In genomic region chr11:12233602-12233925, GRCh38 we compare ENCODE assay signal across 15 cellular contexts.
DNase-seq lines count a peak whose midpoint lies in the region; ATAC-seq and TF ChIP-seq lines count a peak whose summit lies in the region.
"Had no signal": no experiment of that assay in that cellular context is flagged by ENCODE, and none has a peak within 500 bp of the region (broad histone marks: within the 10 kb centered on the region; RNA-seq: fewer than 3 reads in every experiment).

No MANE protein-coding gene starts in this region.

- intact Hi-C loops in cardiac septum (cut with DNase I): no loop called here
- intact Hi-C loops in ovary (cut with DNase I): loop anchor here in 1 of 4 donors (10.0 kb wide), 1 partner anchor 119 kb away; the partner anchor contains the start of gene MICAL2

- H3K27ac ChIP-seq in cardiac muscle cell: peak overlapping the region; percentile 79
- H3K27ac ChIP-seq in ovary: no peak overlapping the region
- H3K27ac ChIP-seq: parathyroid adenoma had no signal

- H3K36me3 Mint-ChIP-seq in effector memory CD8-positive, alpha-beta T cell (ENCODE audit: insufficient read depth): peaks cover 28% of the 10 kb centered on the region
- no peaks in the 10 kb centered on the region for H3K36me3 Mint-ChIP-seq in nephron (ENCODE audit: low read depth)

- H3K27me3 Mint-ChIP-seq in effector memory CD8-positive, alpha-beta T cell: no peaks in the 10 kb centered on the region
- peaks cover 23% of the 10 kb centered on the region for H3K27me3 Mint-ChIP-seq in nephron (ENCODE audit: low read depth)

- ATAC-seq in effector memory CD8-positive, alpha-beta T cell (replicated peaks): no peak
- no peak for ATAC-seq in GM18505 (IDR thresholded peaks at IDR 0.05; ENCODE audit: unreplicated experiment)
- ATAC-seq in HG03565 (IDR thresholded peaks at IDR 0.05; ENCODE audit: unreplicated experiment): no peak
- ATAC-seq: activated T-cell treated with anti-CD3 and anti-CD28 coated beads, Interleukin-2, amount 50 U/mL, for 4 hours had no signal

- H3K4me1 Mint-ChIP-seq in effector memory CD8-positive, alpha-beta T cell (ENCODE audit: low read depth in 2 of 2): peaks cover 34 to 37% of the 10 kb centered on the region in 2 donors
- H3K4me1 Mint-ChIP-seq in nephron: peaks cover 40% of the 10 kb centered on the region

- H3K27me3 ChIP-seq in cardiac muscle cell (no peaks in the 10 kb centered on the region), ovary (no peaks in the 10 kb centered on the region)

- peak in 1 of 2 donors; percentile 59 for DNase-seq in cardiac muscle cell (ENCODE audit: low read depth in 1 of 2, low spot score in 1 of 2)
- no peak for DNase-seq in cardiac septum (ENCODE audit: low spot score)
- no peak for DNase-seq in effector memory CD8-positive, alpha-beta T cell
- DNase-seq in DMS153 (lab: John Stamatoyannopoulos, UW): no peak
- no peak for DNase-seq in ovary
- DNase-seq: activated T-cell treated with anti-CD3 and anti-CD28 coated beads, Interleukin-2, amount 50 U/mL, for 4 hours; COR-L47; GDM1; H7; islet precursor cell; NCI-H146 had no signal

- no peaks in the 10 kb centered on the region for H3K9me3 Mint-ChIP-seq in effector memory CD8-positive, alpha-beta T cell
- no peaks in the 10 kb centered on the region for H3K9me3 Mint-ChIP-seq in nephron
- H3K9me3 Mint-ChIP-seq: activated T-cell treated with anti-CD3 and anti-CD28 coated beads, Interleukin-2, amount 50 U/mL, for 4 hours had no signal

- no peak for TF ChIP-seq CTCF in cardiac muscle cell (IDR thresholded peaks at IDR 0.05; ENCODE audit: low read depth, low read length)
- no peak for TF ChIP-seq CTCF in nephron (IDR thresholded peaks at IDR 0.05; ENCODE audit: unreplicated experiment in 3 of 3)
- no peak for TF ChIP-seq CTCF in ovary (IDR thresholded peaks at IDR 0.05)

- no peak for TF ChIP-seq EP300 in ovary (IDR thresholded peaks at IDR 0.05)

- H3K9me3 ChIP-seq in cardiac muscle cell (ENCODE audit: low read depth) (no peaks in the 10 kb centered on the region), ovary (no peaks in the 10 kb centered on the region)

- H3K36me3 ChIP-seq in cardiac muscle cell (peaks cover 47% of the 10 kb centered on the region), ovary (no peaks in the 10 kb centered on the region)

- TF ChIP-seq POLR2A in ovary (IDR thresholded peaks at IDR 0.05) (no peak), GM18505 (IDR thresholded peaks at IDR 0.05; ENCODE audit: borderline replicate concordance, extremely low read depth, insufficient read depth, insufficient read length) (no peak)

- H3K4me1 ChIP-seq in cardiac muscle cell (ENCODE audit: low read depth): peaks cover 8% of the 10 kb centered on the region
- H3K4me1 ChIP-seq in ovary (ENCODE audit: insufficient read depth): peaks cover 7% of the 10 kb centered on the region
- H3K4me1 ChIP-seq: parathyroid adenoma had no signal

- no peak overlapping the region for H3K4me3 ChIP-seq in cardiac muscle cell
- H3K4me3 ChIP-seq in ovary: no peak overlapping the region

- peak overlapping the region; percentile 95 to 96 for H3K27ac Mint-ChIP-seq in effector memory CD8-positive, alpha-beta T cell
- H3K27ac Mint-ChIP-seq in nephron: peak overlapping the region in 2 of 3 experiments; percentile 14 to 40

- no peak overlapping the region for H3K4me3 Mint-ChIP-seq in effector memory CD8-positive, alpha-beta T cell
- H3K4me3 Mint-ChIP-seq in nephron: no peak overlapping the region
- H3K4me3 Mint-ChIP-seq: activated T-cell treated with anti-CD3 and anti-CD28 coated beads, Interleukin-2, amount 50 U/mL, for 4 hours had no signal

- 80 to 91% (median 86%) methylated on average over 1 of the region's 1 CpG for WGBS in ovary, 3 donors
